Comparison of ENCODE assay signal across 13 cellular contexts in the genomic region with DNA sequence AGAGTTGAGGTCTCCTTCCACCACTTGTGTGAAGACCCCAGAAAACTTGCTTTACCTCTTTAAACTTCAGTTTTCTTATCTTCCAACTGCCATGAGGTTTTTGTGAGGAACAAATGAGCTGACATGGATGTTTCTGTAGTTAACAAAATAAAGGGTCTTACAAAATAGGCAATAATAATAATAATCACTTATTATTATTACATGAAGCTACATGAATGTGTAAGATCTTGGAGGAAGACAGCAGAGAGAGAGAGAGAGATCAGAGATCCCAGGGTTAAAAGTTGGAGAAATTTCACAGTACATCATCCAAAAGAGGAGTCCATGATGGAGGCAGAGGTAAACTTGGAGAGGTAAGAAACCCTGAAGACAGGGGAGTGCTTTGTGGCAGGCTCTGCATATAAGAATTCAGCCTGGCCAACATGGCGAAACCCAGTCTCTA. TPM values are rescaled to one million over a fixed set of nuclear protein-coding genes. Genes with fewer than 3 reads are reported as not detected.
DNase-seq lines count a peak whose midpoint lies in the region; ATAC-seq lines count a peak whose summit lies in the region.
"Had no signal": no experiment of that assay in that cellular context is flagged by ENCODE, and none has a peak within 500 bp of the region (broad histone marks: within the 10 kb centered on the region; RNA-seq: fewer than 3 reads in every experiment).

No MANE protein-coding gene starts in this region.

- H4K20me1 ChIP-seq in Karpas-422 (ENCODE audit: insufficient read depth, low read depth, low read length) = peaks cover 1% of the 10 kb centered on the region; the same call in 1 of the 2 replicates

- no peak overlapping the region for H2AFZ ChIP-seq in Karpas-422 (ENCODE audit: low read length)

- H3K27ac Mint-ChIP-seq in activated CD4-positive, alpha-beta T cell treated with anti-CD3 and anti-CD28 coated beads, Interleukin-2, amount 10 ng/mL, durations not matched to agents 24 days and 14 days = peak overlapping the region; percentile 97
- peak overlapping the region; percentile 87 for H3K27ac Mint-ChIP-seq in activated CD4-positive, alpha-beta memory T cell treated with anti-CD3 and anti-CD28 coated beads for 36 hours
- H3K27ac Mint-ChIP-seq in naive thymus-derived CD8-positive, alpha-beta T cell = peak overlapping the region in 6 of 10 donors; percentile 13 to 94 (median 70)

- H3K4me1 Mint-ChIP-seq in activated CD4-positive, alpha-beta T cell treated with anti-CD3 and anti-CD28 coated beads, Interleukin-2, amount 10 ng/mL, durations not matched to agents 24 days and 14 days = peaks cover 38% of the 10 kb centered on the region
- H3K4me1 Mint-ChIP-seq in activated CD4-positive, alpha-beta memory T cell treated with anti-CD3 and anti-CD28 coated beads for 36 hours (ENCODE audit: low read depth) = peaks cover 45% of the 10 kb centered on the region
- H3K4me1 Mint-ChIP-seq in naive thymus-derived CD8-positive, alpha-beta T cell = peaks cover 13 to 50% (median 39%) of the 10 kb centered on the region in 4 donors

- H3K27me3 Mint-ChIP-seq in activated CD4-positive, alpha-beta T cell treated with anti-CD3 and anti-CD28 coated beads, Interleukin-2, amount 10 ng/mL, durations not matched to agents 24 days and 14 days = no peaks in the 10 kb centered on the region
- no peaks in the 10 kb centered on the region for H3K27me3 Mint-ChIP-seq in activated CD4-positive, alpha-beta memory T cell treated with anti-CD3 and anti-CD28 coated beads for 36 hours
- H3K27me3 Mint-ChIP-seq in naive thymus-derived CD8-positive, alpha-beta T cell = no peaks in the 10 kb centered on the region
- H3K27me3 Mint-ChIP-seq: stimulated activated naive B cell treated with anti-CD40 and anti-IgM and Interleukin-4, amounts not matched to agents 10 μg/mL and 1 μg/mL and 100 μg/mL, for 72 hours had no signal

- no peaks in the 10 kb centered on the region for H3K9me2 ChIP-seq in Karpas-422 (replicated peaks; ENCODE audit: insufficient read depth, low read length)

- peaks cover 8% of the 10 kb centered on the region; the same call in 1 of the 2 replicates for H3K36me3 ChIP-seq in Karpas-422 (ENCODE audit: insufficient read depth, low read length)
- H3K36me3 ChIP-seq: breast epithelium had no signal

- intact Hi-C loops in activated CD4-positive, alpha-beta T cell treated with anti-CD3 and anti-CD28 coated beads, Interleukin-2, amount 10 ng/mL, durations not matched to agents 24 days and 14 days (cut with micrococcal nuclease) = loop anchor here (5.0 kb wide), 1 partner anchor 666 kb away; a partner anchor contains a TSS
- intact Hi-C loops in activated CD4-positive, alpha-beta memory T cell treated with anti-CD3 and anti-CD28 coated beads for 36 hours (cut with micrococcal nuclease) = loop anchor here (5.0 kb wide), 1 partner anchor 361 kb away; no protein-coding TSS in a partner anchor

- CTCF ChIA-PET in activated CD4-positive, alpha-beta memory T cell treated with anti-CD3 and anti-CD28 coated beads for 36 hours (lab: Charles Lee) = interaction anchor here (0.7 to 3.9 kb wide), 6 partner anchors 11 to 361 kb away, joined by 3 to 25 read pairs (median 10); a partner anchor contains a TSS

- H3K9me3 ChIP-seq in Karpas-422 (ENCODE audit: low read length) = no peaks in the 10 kb centered on the region
- H3K9me3 ChIP-seq: breast epithelium, neutrophil had no signal

- peaks cover 45% of the 10 kb centered on the region for H3K36me3 Mint-ChIP-seq in activated CD4-positive, alpha-beta T cell treated with anti-CD3 and anti-CD28 coated beads, Interleukin-2, amount 10 ng/mL, durations not matched to agents 24 days and 14 days (ENCODE audit: low read depth)
- H3K36me3 Mint-ChIP-seq in activated CD4-positive, alpha-beta memory T cell treated with anti-CD3 and anti-CD28 coated beads for 36 hours = peaks cover 33% of the 10 kb centered on the region
- peaks cover 0 to 37% (median 10%) of the 10 kb centered on the region in 3 donors for H3K36me3 Mint-ChIP-seq in naive thymus-derived CD8-positive, alpha-beta T cell

- H3K9me3 Mint-ChIP-seq in activated CD4-positive, alpha-beta T cell treated with anti-CD3 and anti-CD28 coated beads, Interleukin-2, amount 10 ng/mL, durations not matched to agents 24 days and 14 days = no peaks in the 10 kb centered on the region
- H3K9me3 Mint-ChIP-seq in activated CD4-positive, alpha-beta memory T cell treated with anti-CD3 and anti-CD28 coated beads for 36 hours = no peaks in the 10 kb centered on the region
- no peaks in the 10 kb centered on the region for H3K9me3 Mint-ChIP-seq in naive thymus-derived CD8-positive, alpha-beta T cell
- H3K9me3 Mint-ChIP-seq: stimulated activated naive B cell treated with anti-CD40 and anti-IgM and Interleukin-4, amounts not matched to agents 10 μg/mL and 1 μg/mL and 100 μg/mL, for 72 hours had no signal

- peak overlapping the region; percentile 41 for H3K27ac ChIP-seq in Karpas-422 (ENCODE audit: low read length)
- H3K27ac ChIP-seq: neutrophil had no signal

- H3K79me2 ChIP-seq in Karpas-422 (ENCODE audit: low read length) = peaks cover 33% of the 10 kb centered on the region

- H3K4me3 ChIP-seq in Karpas-422 (ENCODE audit: low read length) = no peak overlapping the region
- H3K4me3 ChIP-seq: breast epithelium had no signal

- no peaks in the 10 kb centered on the region for H3K27me3 ChIP-seq in Karpas-422 (ENCODE audit: low read length)
- H3K27me3 ChIP-seq: breast epithelium, neutrophil had no signal

- no peak for DNase-seq in activated CD4-positive, alpha-beta T cell treated with anti-CD3 and anti-CD28 coated beads, Interleukin-2, amount 10 ng/mL, durations not matched to agents 24 days and 14 days
- DNase-seq in activated CD4-positive, alpha-beta T cell treated with anti-CD3 and anti-CD28 coated beads for 4 hours = no peak
- DNase-seq in Karpas-422 = peak; percentile 70
- DNase-seq in activated CD4-positive, alpha-beta memory T cell treated with anti-CD3 and anti-CD28 coated beads for 36 hours = no peak
- no peak for DNase-seq in naive thymus-derived CD8-positive, alpha-beta T cell
- no peak for DNase-seq in NCI-H1417 (lab: John Stamatoyannopoulos, UW)
- DNase-seq: GF-D8; islet precursor cell; stimulated activated naive B cell treated with anti-CD40 and anti-IgM and Interleukin-4, amounts not matched to agents 10 μg/mL and 1 μg/mL and 100 μg/mL, for 72 hours had no signal

- 0 out of 2 replicates have a peak overlapping the region, but pooled peaks have one; percentile 11 for H3K9ac ChIP-seq in Karpas-422 (ENCODE audit: low read length)

- no peak overlapping the region for H3K4me3 Mint-ChIP-seq in activated CD4-positive, alpha-beta T cell treated with anti-CD3 and anti-CD28 coated beads, Interleukin-2, amount 10 ng/mL, durations not matched to agents 24 days and 14 days
- no peak overlapping the region for H3K4me3 Mint-ChIP-seq in activated CD4-positive, alpha-beta memory T cell treated with anti-CD3 and anti-CD28 coated beads for 36 hours
- H3K4me3 Mint-ChIP-seq in naive thymus-derived CD8-positive, alpha-beta T cell = peak overlapping the region in 3 of 10 donors; percentile 39 to 70 (median 45)

- peak overlapping the region; percentile 87 for H3K4me2 ChIP-seq in Karpas-422 (ENCODE audit: low read depth, low read length, poor library complexity, severe bottlenecking)

- H3K4me1 ChIP-seq in Karpas-422 (ENCODE audit: low read length) = peaks cover 41% of the 10 kb centered on the region

- POLR2A ChIA-PET in activated CD4-positive, alpha-beta memory T cell treated with anti-CD3 and anti-CD28 coated beads for 36 hours (lab: Charles Lee) = interaction anchor here (0.7 to 4.0 kb wide), 6 partner anchors 10 to 154 kb away, joined by 4 to 31 read pairs (median 6); a partner anchor contains a TSS
- POLR2A ChIA-PET in naive thymus-derived CD8-positive, alpha-beta T cell (lab: Charles Lee) = interaction anchor here (0.7 to 4.6 kb wide), 2 partner anchors 9 to 29 kb away, joined by 6 to 42 read pairs; a partner anchor contains a TSS

- no peak for ATAC-seq in naive thymus-derived CD8-positive, alpha-beta T cell
- ATAC-seq in GM19467 (IDR thresholded peaks at IDR 0.05; ENCODE audit: unreplicated experiment) = no peak
- ATAC-seq in HG02759 (IDR thresholded peaks at IDR 0.05; ENCODE audit: unreplicated experiment) = no peak
- ATAC-seq: stimulated activated naive B cell treated with anti-CD40 and anti-IgM and Interleukin-4, amounts not matched to agents 10 μg/mL and 1 μg/mL and 100 μg/mL, for 72 hours had no signal

RNA-seq across cellular contexts. Expression of a gene that starts 10.7 kb away (rescaled TPM):
- total RNA-seq in activated CD4-positive, alpha-beta T cell treated with anti-CD3 and anti-CD28 coated beads, Interleukin-2, amount 10 ng/mL, durations not matched to agents 24 days and 14 days = 143 and 145 TPM in 2 replicates
- total RNA-seq in Karpas-422 (2014; rRNA removed; shearing (Covaris generic); ENCODE audit: low replicate concordance) = 27.5 and 49.7 TPM in 2 replicates
- 10 to 100 TPM; 83.5 to 86.1 TPM for total RNA-seq in activated CD4-positive, alpha-beta memory T cell treated with anti-CD3 and anti-CD28 coated beads for 36 hours
- 10 to 100 TPM; 24.6 to 24.9 TPM for total RNA-seq in naive thymus-derived CD8-positive, alpha-beta T cell
- 10 to 100 TPM; 11.7 to 16.1 (median 12.2) TPM for polyA plus RNA-seq in naive thymus-derived CD8-positive, alpha-beta T cell

RNA-seq across cellular contexts. Expression of a gene that starts 36.3 kb away (rescaled TPM):
- total RNA-seq in activated CD4-positive, alpha-beta T cell treated with anti-CD3 and anti-CD28 coated beads, Interleukin-2, amount 10 ng/mL, durations not matched to agents 24 days and 14 days = 47.5 and 50.7 TPM in 2 replicates
- 22.4 and 28.6 TPM in 2 replicates for total RNA-seq in Karpas-422 (2014; rRNA removed; shearing (Covaris generic); ENCODE audit: low replicate concordance)
- total RNA-seq in activated CD4-positive, alpha-beta memory T cell treated with anti-CD3 and anti-CD28 coated beads for 36 hours = 10 to 100 TPM; 57.3 to 59.6 TPM
- total RNA-seq in naive thymus-derived CD8-positive, alpha-beta T cell = 10 to 100 TPM; 35.3 to 42.8 TPM
- 10 to 100 TPM; 21.5 to 25.3 (median 22.6) TPM for polyA plus RNA-seq in naive thymus-derived CD8-positive, alpha-beta T cell
